Comparison of ENCODE assay signal across 19 cellular contexts in the genomic region with DNA sequence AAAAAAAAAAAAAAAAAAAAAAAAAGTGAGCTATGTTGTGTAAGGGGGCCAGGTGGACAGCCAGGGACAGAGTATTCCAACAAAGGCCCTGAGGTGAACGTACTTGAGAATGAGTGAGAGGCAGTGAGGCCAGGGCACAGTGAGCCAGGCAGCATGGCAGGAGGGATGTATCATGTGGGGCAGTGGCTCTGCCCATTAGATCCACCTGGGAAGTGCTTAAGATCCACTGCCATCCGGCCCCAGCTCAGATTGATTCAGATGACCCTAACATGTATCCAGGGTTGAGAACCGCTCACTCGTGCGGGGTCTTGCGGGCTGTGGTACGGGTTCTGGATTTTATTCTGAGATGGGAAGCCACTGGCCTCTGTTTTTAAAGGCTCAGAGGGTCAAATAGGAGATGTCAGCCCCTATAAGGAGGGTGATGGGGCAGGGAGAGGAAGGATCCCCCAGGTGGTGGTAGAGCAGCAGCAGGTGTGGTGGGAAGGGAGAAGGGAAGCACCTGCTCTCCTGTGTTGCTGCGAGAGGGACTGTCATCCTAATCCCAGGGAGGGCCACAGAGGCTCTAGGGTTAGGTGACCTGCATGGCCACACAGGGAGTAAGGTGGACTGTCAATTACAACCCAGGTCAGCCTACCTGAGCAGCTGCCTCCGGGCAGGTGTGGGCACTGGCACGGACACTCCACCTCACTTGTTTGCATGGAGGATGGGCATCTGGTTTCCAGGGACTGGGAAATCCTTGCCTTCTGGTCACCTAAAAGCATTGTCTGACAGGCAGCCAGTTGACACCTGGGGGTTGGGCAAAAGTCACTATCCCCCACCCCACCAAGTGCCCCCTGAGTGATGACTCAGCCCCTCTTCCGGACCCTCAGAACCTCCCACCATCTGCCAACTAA. TPM values are rescaled to one million over a fixed set of nuclear protein-coding genes. Genes with fewer than 3 reads are reported as not detected.
A peak's percentile ranks its signal among the peaks of the same experiment; 100 is the strongest.
DNase-seq lines count a peak whose midpoint lies in the region; TF ChIP-seq lines count a peak whose summit lies in the region.
"Had no signal": no experiment of that assay in that cellular context is flagged by ENCODE, and none has a peak within 500 bp of the region (broad histone marks: within the 10 kb centered on the region; RNA-seq: fewer than 3 reads in every experiment).

No MANE protein-coding gene starts in this region.

- no peak for TF ChIP-seq POLR2A in spleen (IDR thresholded peaks at IDR 0.05)

- H3K9me3 ChIP-seq in endodermal cell (ENCODE audit: control insufficient read depth, low read length) (peaks cover 3% of the 10 kb centered on the region), spleen (no peaks in the 10 kb centered on the region)
- H3K9me3 ChIP-seq: A549 had no signal

- peak; percentile 47 for DNase-seq in activated CD8-positive, alpha-beta memory T cell treated with anti-CD3 and anti-CD28 coated beads for 24 hours
- DNase-seq in activated CD8-positive, alpha-beta memory T cell treated with anti-CD3 and anti-CD28 coated beads, Interleukin-2, amount 50 U/mL, for 4 hours, result no peak
- DNase-seq in NCI-H69 (lab: John Stamatoyannopoulos, UW) (peak; percentile 48), endodermal cell (peak; percentile 40), spleen (peak; percentile 20), anterior cingulate cortex (lab: John Stamatoyannopoulos, UW) (no peak), middle frontal gyrus (ENCODE audit: extremely low spot score, low spot score) (no peak), NK-92 (lab: John Stamatoyannopoulos, UW; ENCODE audit: unreplicated experiment) (no peak)
- DNase-seq: activated CD4-positive, CD25-positive, alpha-beta regulatory T cell; activated naive CD8-positive, alpha-beta T cell treated with anti-CD3 and anti-CD28 coated beads, Interleukin-2, amount 10 ng/mL, durations not matched to agents 7 days and 5 days; EL; SHP77; stimulated activated naive CD4-positive, alpha-beta T cell treated with Interleukin-2 at 50 U/mL for 16 hours had no signal

- 90% methylated on average over 8 to 11 of the region's 11 CpGs for WGBS in endodermal cell (ENCODE audit: insufficient coverage in 1 of 2, insufficient read length in 1 of 2), 2 experiments
- WGBS in spleen, 5 donors, result 83 to 92% (median 86%) methylated on average over 8 to 11 of the region's 11 CpGs

- peaks cover 12% of the 10 kb centered on the region for H3K27me3 ChIP-seq in endodermal cell (ENCODE audit: control insufficient read depth, insufficient read depth, low read length, poor library complexity, severe bottlenecking)
- peaks cover 0 to 17% (median 0%) of the 10 kb centered on the region in 7 donors for H3K27me3 ChIP-seq in spleen (replicated peaks in 1 of 7)
- H3K27me3 ChIP-seq: cardiac muscle cell, hepatocyte had no signal

- H3K9ac ChIP-seq in endodermal cell (ENCODE audit: extremely low read depth, low read length, poor library complexity, severe bottlenecking), result no peak overlapping the region

- no peak overlapping the region for H3K27ac Mint-ChIP-seq in endodermal cell
- H3K27ac Mint-ChIP-seq: activated naive CD8-positive, alpha-beta T cell treated with anti-CD3 and anti-CD28 coated beads, Interleukin-2, amount 10 ng/mL, durations not matched to agents 7 days and 5 days; progenitor cell of endocrine pancreas; T-helper 1 cell treated with Interleukin-12 subunit alpha and Interleukin-12 subunit beta and Interleukin-4 antibody, amounts not matched to agents 30 μg/mL and 1 μg/mL, for 36 hours had no signal

- no peaks in the 10 kb centered on the region for H3K4me1 Mint-ChIP-seq in endodermal cell

- peaks cover 51% of the 10 kb centered on the region for H3K27me3 Mint-ChIP-seq in endodermal cell (ENCODE audit: insufficient read depth)
- H3K27me3 Mint-ChIP-seq: activated naive CD8-positive, alpha-beta T cell treated with anti-CD3 and anti-CD28 coated beads, Interleukin-2, amount 10 ng/mL, durations not matched to agents 7 days and 5 days had no signal

- no peak overlapping the region for H3K4me3 Mint-ChIP-seq in endodermal cell
- H3K4me3 Mint-ChIP-seq: activated naive CD8-positive, alpha-beta T cell treated with anti-CD3 and anti-CD28 coated beads, Interleukin-2, amount 10 ng/mL, durations not matched to agents 7 days and 5 days; T-helper 1 cell treated with Interleukin-12 subunit alpha and Interleukin-12 subunit beta and Interleukin-4 antibody, amounts not matched to agents 30 μg/mL and 1 μg/mL, for 36 hours had no signal

- intact Hi-C loops in spleen (cut with DNase I; ENCODE audit: low total_unique reads), result loop anchor here (10.0 kb wide), 1 partner anchor 49 kb away; no protein-coding TSS in a partner anchor

- H3K27ac ChIP-seq in endodermal cell (ENCODE audit: low read depth, low read length) (no peak overlapping the region), spleen (no peak overlapping the region)
- H3K27ac ChIP-seq: A549, cardiac muscle cell, hepatocyte had no signal

- H3K36me3 Mint-ChIP-seq in endodermal cell (ENCODE audit: low read depth), result peaks cover 12% of the 10 kb centered on the region
- H3K36me3 Mint-ChIP-seq: activated naive CD8-positive, alpha-beta T cell treated with anti-CD3 and anti-CD28 coated beads, Interleukin-2, amount 10 ng/mL, durations not matched to agents 7 days and 5 days had no signal

- TF ChIP-seq CTCF in endodermal cell (conservative IDR thresholded peaks at IDR 0.05) (no peak), spleen (IDR thresholded peaks at IDR 0.05 in 8 of 11, conservative IDR thresholded peaks at IDR 0.05 in 3 of 11) (no peak)

- no peak overlapping the region for H3K4me3 ChIP-seq in endodermal cell (ENCODE audit: low read length)
- no peak overlapping the region for H3K4me3 ChIP-seq in spleen
- H3K4me3 ChIP-seq: A549, cardiac muscle cell, hepatocyte, K562 had no signal

- H3K36me3 ChIP-seq in endodermal cell (ENCODE audit: control insufficient read depth, insufficient read depth, low read length) (no peaks in the 10 kb centered on the region), spleen (peaks cover 0 to 14% (median 0%) of the 10 kb centered on the region in 6 donors)
- H3K36me3 ChIP-seq: cardiac muscle cell had no signal

- peaks cover 4% of the 10 kb centered on the region for H3K9me3 Mint-ChIP-seq in endodermal cell
- H3K9me3 Mint-ChIP-seq: activated naive CD8-positive, alpha-beta T cell treated with anti-CD3 and anti-CD28 coated beads, Interleukin-2, amount 10 ng/mL, durations not matched to agents 7 days and 5 days; T-helper 1 cell treated with Interleukin-12 subunit alpha and Interleukin-12 subunit beta and Interleukin-4 antibody, amounts not matched to agents 30 μg/mL and 1 μg/mL, for 36 hours had no signal

- no peaks in the 10 kb centered on the region for H3K4me1 ChIP-seq in endodermal cell (ENCODE audit: control insufficient read depth, insufficient read depth, low read length)
- peaks cover 6 to 21% (median 11%) of the 10 kb centered on the region in 6 donors for H3K4me1 ChIP-seq in spleen

RNA-seq across cellular contexts. Expression of gene CDK18, which starts 31.6 kb away (rescaled TPM):
- total RNA-seq in endodermal cell (10 to 100 TPM; 58.1 to 88.7 TPM), spleen (10 to 100 TPM; 14.1 to 25.3 (median 22.4) TPM)
- 24.4 TPM for polyA plus RNA-seq in endodermal cell (2013, experiment 1 of 2)
- 22.7 TPM for polyA plus RNA-seq in endodermal cell (2013, experiment 2 of 2)
- polyA plus RNA-seq in spleen, result 10 to 100 TPM in 1 of 3 donors, 1 to 10 TPM in 2; 3.5 to 15.3 (median 5.5) TPM

Comparison
In these comparisons a context has a peak if more than half of its experiments do, and no peak if none do; other contexts are left out.
1. DNase-seq: peak in activated CD8-positive, alpha-beta memory T cell treated with anti-CD3 and anti-CD28 coated beads for 24 hours (single experiment), NCI-H69 (single experiment), endodermal cell (single experiment) and spleen (single experiment); none in activated CD8-positive, alpha-beta memory T cell treated with anti-CD3 and anti-CD28 coated beads, Interleukin-2, amount 50 U/mL, for 4 hours (single experiment), anterior cingulate cortex (0 of 58), middle frontal gyrus (single experiment) and NK-92 (single experiment).